ENCODE assay signal across 25 cellular contexts in the genomic region with DNA sequence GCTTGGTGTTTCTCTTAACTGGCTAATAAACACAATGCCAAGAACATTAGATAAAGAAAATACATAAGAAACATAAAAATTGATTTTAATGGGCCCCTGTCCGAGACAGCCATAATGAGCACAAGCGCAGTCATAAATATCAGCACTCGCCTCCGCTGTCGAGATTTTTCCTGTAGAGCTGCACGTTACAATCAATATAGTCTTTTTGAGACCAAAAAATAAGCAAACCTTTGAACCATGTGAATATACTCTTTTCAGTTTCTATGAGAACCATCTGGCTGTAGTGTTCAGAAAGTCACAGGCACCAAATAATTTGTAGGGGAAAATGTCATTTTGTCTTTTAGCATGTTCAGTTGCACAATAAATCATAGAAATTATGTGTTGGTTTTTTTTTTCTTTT.
"Had no signal": no experiment of that assay in that cellular context is flagged by ENCODE, and none has a peak within 500 bp of the region (broad histone marks: within the 10 kb centered on the region; RNA-seq: fewer than 3 reads in every experiment).

No MANE protein-coding gene starts in this region.

- H3K4me1 ChIP-seq: colonic mucosa had no signal

- H3K9me3 ChIP-seq: colonic mucosa, esophagus squamous epithelium, gastrocnemius medialis, heart right ventricle, left ventricle myocardium inferior, lower lobe of right lung had no signal

- H3K9me3 Mint-ChIP-seq: dendritic cell treated with granulocyte-macrophage colony-stimulating factor and Interleukin-4, amounts not matched to agents 40 ng/mL and 50 ng/mL, for 4 days had no signal

- H3K4me3 ChIP-seq: colonic mucosa, esophagus squamous epithelium, gastrocnemius medialis, heart right ventricle, left ventricle myocardium inferior, lower lobe of right lung had no signal

- H3K27me3 Mint-ChIP-seq: dendritic cell treated with granulocyte-macrophage colony-stimulating factor and Interleukin-4, amounts not matched to agents 40 ng/mL and 50 ng/mL, for 4 days; effector memory CD8-positive, alpha-beta T cell had no signal

- DNase-seq: colonic mucosa; cortex of kidney; effector CD8-positive, alpha-beta T cell; effector memory CD8-positive, alpha-beta T cell; endodermal cell; erythroblast; esophagus squamous epithelium; foreskin fibroblast; foreskin melanocyte; gastrocnemius medialis; glutamatergic neuron; head of caudate nucleus; heart right ventricle; hippocampal formation; left cardiac atrium; left ventricle myocardium inferior; lower lobe of right lung; mesenchymal stem cell; midbrain had no signal

- H3K36me3 ChIP-seq: colonic mucosa had no signal

- H3K27ac Mint-ChIP-seq: dendritic cell treated with granulocyte-macrophage colony-stimulating factor and Interleukin-4, amounts not matched to agents 40 ng/mL and 50 ng/mL, for 4 days; effector memory CD8-positive, alpha-beta T cell; endodermal cell had no signal

- H3K27me3 ChIP-seq: colonic mucosa, esophagus squamous epithelium, gastrocnemius medialis, heart right ventricle had no signal

- H3K4me1 Mint-ChIP-seq: endodermal cell had no signal

- FAIRE-seq: endometrium, islet of Langerhans, keratinocyte had no signal

- H3K4me3 Mint-ChIP-seq: dendritic cell treated with granulocyte-macrophage colony-stimulating factor and Interleukin-4, amounts not matched to agents 40 ng/mL and 50 ng/mL, for 4 days; effector memory CD8-positive, alpha-beta T cell; endodermal cell had no signal

- ATAC-seq: effector memory CD8-positive, alpha-beta T cell; esophagus mucosa; gastrocnemius medialis; heart right ventricle; left cardiac atrium; lower lobe of right lung had no signal

- H3K27ac ChIP-seq: colonic mucosa, epithelial cell of prostate, esophagus squamous epithelium, gastrocnemius medialis, heart right ventricle, left ventricle myocardium inferior, lower lobe of right lung had no signal
